24 cellular contexts compared by ENCODE assay signal in genomic region chr3:189168711-189169110, GRCh38. TPM values are rescaled to one million over a fixed set of nuclear protein-coding genes. Genes with fewer than 3 reads are reported as not detected.
DNase-seq lines count a peak whose midpoint lies in the region; ATAC-seq and TF ChIP-seq lines count a peak whose summit lies in the region.
"Had no signal": no experiment of that assay in that cellular context is flagged by ENCODE, and none has a peak within 500 bp of the region (broad histone marks: within the 10 kb centered on the region; RNA-seq: fewer than 3 reads in every experiment).

No MANE protein-coding gene starts in this region.

- DNase-seq in G401 (ENCODE audit: low spot score) (peak; percentile 62), NCI-H69 (lab: John Stamatoyannopoulos, UW) (peak; percentile 53), cerebellum (ENCODE audit: low spot score) (peak; percentile 28), lung (ENCODE audit: low spot score) (peak; percentile 1), lower lobe of right lung (no peak), Peyer's patch (no peak)
- no peak for DNase-seq in stimulated activated CD4-positive, alpha-beta T cell treated with anti-CD3 and anti-CD28 coated beads, Interleukin-2, amount 100 ng/mL, for 48 hours
- DNase-seq: ACHN; BE2C; CD4-positive, alpha-beta memory T cell; CD4-positive, CD25-positive, alpha-beta regulatory T cell; CD8-positive, alpha-beta memory T cell; COR-L47; DMS 273 treated with DMSO at 0.1 percent for 48 hours; DMS153; DMS53; DMS79; DND-41; EL; GF-D8 had no signal

- no peak overlapping the region for H3K27ac ChIP-seq in lung (ENCODE audit: low read depth in 1 of 2, low read length in 1 of 2)
- no peak overlapping the region for H3K27ac ChIP-seq in lower lobe of right lung
- no peak overlapping the region for H3K27ac ChIP-seq in Peyer's patch
- H3K27ac ChIP-seq: 22Rv1, A549, BLaER1 had no signal

- intact Hi-C loops in lower lobe of right lung (cut with DNase I): no loop called here

- in situ Hi-C loops in G401 (cut with HindIII; ENCODE audit: low sequenced_read_pairs): no loop called here

- TF ChIP-seq CTCF in lung (IDR thresholded peaks at IDR 0.05; ENCODE audit: control extremely low read depth, extremely low read depth): no peak
- TF ChIP-seq CTCF in lower lobe of right lung (IDR thresholded peaks at IDR 0.05): no peak
- no peak for TF ChIP-seq CTCF in Peyer's patch (IDR thresholded peaks at IDR 0.05)

- 92% methylated on average over 1 of the region's 1 CpG for WGBS in lung, 2 donors

- H3K4me3 ChIP-seq in lung (no peak overlapping the region), lower lobe of right lung (no peak overlapping the region), Peyer's patch (no peak overlapping the region)
- H3K4me3 ChIP-seq: A549, BLaER1 had no signal

- H3K27me3 ChIP-seq in lung (ENCODE audit: control insufficient read depth, insufficient read depth): no peaks in the 10 kb centered on the region
- H3K27me3 ChIP-seq in lower lobe of right lung (ENCODE audit: low read depth): no peaks in the 10 kb centered on the region
- H3K27me3 ChIP-seq in Peyer's patch: no peaks in the 10 kb centered on the region
- H3K27me3 ChIP-seq: BE2C, BLaER1 had no signal

- H3K4me1 ChIP-seq in lung (ENCODE audit: control insufficient read depth in 2 of 2, insufficient read depth in 2 of 2, low read length in 2 of 2): no peaks in the 10 kb centered on the region
- no peaks in the 10 kb centered on the region for H3K4me1 ChIP-seq in lower lobe of right lung
- no peaks in the 10 kb centered on the region for H3K4me1 ChIP-seq in Peyer's patch
- H3K4me1 ChIP-seq: A549, BE2C, BLaER1 had no signal

- TF ChIP-seq POLR2A in Peyer's patch (IDR thresholded peaks at IDR 0.05): no peak

- H3K36me3 ChIP-seq in lung (ENCODE audit: control insufficient read depth in 2 of 2, insufficient read depth in 2 of 2, low read length in 2 of 2): no peaks in the 10 kb centered on the region
- H3K36me3 ChIP-seq in lower lobe of right lung: no peaks in the 10 kb centered on the region
- H3K36me3 ChIP-seq in Peyer's patch: no peaks in the 10 kb centered on the region
- H3K36me3 ChIP-seq: BE2C, BLaER1 had no signal

- H3K9me3 ChIP-seq in lung (ENCODE audit: control insufficient read depth in 2 of 2, insufficient read depth in 1 of 2, low read length in 1 of 2): no peaks in the 10 kb centered on the region
- no peaks in the 10 kb centered on the region for H3K9me3 ChIP-seq in lower lobe of right lung
- no peaks in the 10 kb centered on the region for H3K9me3 ChIP-seq in Peyer's patch
- H3K9me3 ChIP-seq: A549, BE2C, BLaER1 had no signal

- ATAC-seq in lung (ENCODE audit: insufficient read depth, low FRiP score) (no peak), lower lobe of right lung (no peak), GM18517 (IDR thresholded peaks at IDR 0.05; ENCODE audit: unreplicated experiment) (no peak)
- ATAC-seq: A549 had no signal

RNA-seq across cellular contexts. Expression of gene TPRG1, which starts 3.1 kb away (rescaled TPM):
- total RNA-seq in G401 (2014; rRNA removed; shearing (Covaris generic)): not detected in 2 replicates
- total RNA-seq in cerebellum: 3.4 TPM
- 10 to 100 TPM; 10.5 to 13.8 TPM for total RNA-seq in lung
- polyA plus RNA-seq in lung: 1 to 10 TPM; 3.7 to 8.3 TPM
- 23.4 TPM for total RNA-seq in lower lobe of right lung
- 10 to 100 TPM in 1 of 4 donors, 1 to 10 TPM in 1, under 1 TPM in 1, not detected in 1; 0.66 to 23.1 (median 5.6) TPM for total RNA-seq in Peyer's patch

Comparison
In these comparisons a context has a peak if more than half of its experiments do, and no peak if none do; other contexts are left out.
1. DNase-seq: peak in G401 (single experiment), NCI-H69 (single experiment), cerebellum (single experiment) and lung (single experiment); none in lower lobe of right lung (single experiment), stimulated activated CD4-positive, alpha-beta T cell treated with anti-CD3 and anti-CD28 coated beads, Interleukin-2, amount 100 ng/mL, for 48 hours (0 of 2) and Peyer's patch (0 of 3).